ENCODE assay signal across 10 cellular contexts in the genomic region with DNA sequence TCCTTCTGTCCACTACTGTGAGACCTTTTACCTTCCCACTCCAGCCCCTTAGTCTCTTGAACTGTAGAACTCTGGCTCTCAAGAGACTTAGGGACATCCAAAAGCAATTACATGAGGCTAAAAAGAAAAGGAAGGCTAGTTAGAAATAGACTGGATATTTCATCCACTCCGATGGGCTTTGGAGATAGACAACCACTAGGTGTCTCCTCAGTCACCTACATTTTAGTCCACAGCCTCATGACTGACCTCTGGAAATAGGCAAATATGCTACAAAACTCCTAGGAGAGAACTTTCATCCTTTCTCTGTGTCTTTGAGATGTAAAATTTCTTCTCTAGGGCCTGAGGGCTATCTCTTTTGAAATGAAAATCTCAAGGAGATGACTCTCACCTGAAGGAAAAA. TPM values are rescaled to one million over a fixed set of nuclear protein-coding genes. Genes with fewer than 3 reads are reported as not detected.
DNase-seq lines count a peak whose midpoint lies in the region; ATAC-seq, FAIRE-seq and TF ChIP-seq lines count a peak whose summit lies in the region.
"Had no signal": no experiment of that assay in that cellular context is flagged by ENCODE, and none has a peak within 500 bp of the region (broad histone marks: within the 10 kb centered on the region; RNA-seq: fewer than 3 reads in every experiment).

No MANE protein-coding gene starts in this region.

- H3K9ac ChIP-seq in HCT116 (ENCODE audit: low read length), result no peak overlapping the region
- no peak overlapping the region for H3K9ac ChIP-seq in keratinocyte (ENCODE audit: control insufficient read depth, extremely low read depth, insufficient read depth, low read length)

- RAD21 ChIA-PET in HCT116 (lab: Charles Lee; ENCODE audit: low non-redundant PET in 1 of 2, low total read pairs in 2 of 2, uncharacterized antibody in 2 of 2, unreplicated experiment in 2 of 2), result no interaction called here

- no peaks in the 10 kb centered on the region for H3K9me2 ChIP-seq in HCT116 (ENCODE audit: insufficient read depth)

- TF ChIP-seq RAD21 in HCT116 (IDR thresholded peaks at IDR 0.05; ENCODE audit: low read depth), result peak; percentile 65

- H3K4me1 ChIP-seq in HCT116 (ENCODE audit: control insufficient read depth in 1 of 2, insufficient read depth in 2 of 2, low read length in 2 of 2), result peaks cover 2 to 7% of the 10 kb centered on the region in 2 experiments; a peak in 2 of 4 replicates
- no peaks in the 10 kb centered on the region for H3K4me1 ChIP-seq in keratinocyte (ENCODE audit: control insufficient read depth, extremely low read depth, insufficient read depth, low read length)

- CTCF ChIA-PET in HCT116 (lab: Charles Lee), result interaction anchor here (1.1 kb wide), 1 partner anchor 149 kb away, joined by 6 read pairs; no protein-coding TSS in a partner anchor

- intact Hi-C loops in HCT116 (cut with micrococcal nuclease), result loop anchor here (1.0 kb wide), 1 partner anchor 150 kb away; no protein-coding TSS in a partner anchor

- H3K36me3 ChIP-seq in HCT116 (ENCODE audit: control insufficient read depth in 1 of 2, insufficient read depth in 2 of 2, low read length in 2 of 2), result no peaks in the 10 kb centered on the region
- H3K36me3 ChIP-seq in keratinocyte (ENCODE audit: control insufficient read depth in 2 of 2, extremely low read depth in 1 of 2, insufficient read depth in 2 of 2, low read length in 2 of 2), result no peaks in the 10 kb centered on the region
- H3K36me3 ChIP-seq: SJSA1 had no signal

- H3K9me3 ChIP-seq in HCT116 (ENCODE audit: control insufficient read depth in 1 of 2, insufficient read depth in 1 of 2, low read depth in 1 of 2, low read length in 2 of 2) (no peaks in the 10 kb centered on the region), keratinocyte (ENCODE audit: control insufficient read depth, low read depth, low read length) (no peaks in the 10 kb centered on the region)
- H3K9me3 ChIP-seq: SJSA1 had no signal

- H2AFZ ChIP-seq in HCT116 (ENCODE audit: low read depth, low read length, poor library complexity, severe bottlenecking), result no peak overlapping the region
- H2AFZ ChIP-seq in keratinocyte (ENCODE audit: control insufficient read depth, low read length), result no peak overlapping the region

- H3K27ac ChIP-seq in HCT116 (ENCODE audit: low read depth, low read length), result no peak overlapping the region
- H3K27ac ChIP-seq in keratinocyte (ENCODE audit: control insufficient read depth, insufficient read depth, low read length), result no peak overlapping the region
- H3K27ac ChIP-seq: epithelial cell of prostate, SJSA1 had no signal

- FAIRE-seq in keratinocyte (lab: Jason Lieb, UNC), result no peak

- ATAC-seq in HCT116 (peak; percentile 67), SK-N-SH treated with all-trans-retinoic acid at 6 μM for 48 hours (peak; percentile 93), GM19324 (IDR thresholded peaks at IDR 0.05; ENCODE audit: low FRiP score, unreplicated experiment) (no peak), HG03095 (IDR thresholded peaks at IDR 0.05; ENCODE audit: unreplicated experiment) (no peak)

- in situ Hi-C loops in Caki2 (cut with HindIII; ENCODE audit: low pct_unique_long_range_greater_than_20kb, low sequenced_read_pairs), result no loop called here

- dilution Hi-C loops in keratinocyte (cut with MboI; ENCODE audit: extremely low pct_ligation_motif_present, low sequenced_read_pairs), result no loop called here

- H3K27me3 ChIP-seq in HCT116 (ENCODE audit: insufficient read depth, low read length) (no peaks in the 10 kb centered on the region), keratinocyte (ENCODE audit: control insufficient read depth, extremely low read depth, insufficient read depth, low read length) (no peaks in the 10 kb centered on the region)
- H3K27me3 ChIP-seq: SJSA1 had no signal

- H3K4me2 ChIP-seq in HCT116 (ENCODE audit: low read length) (no peak overlapping the region), keratinocyte (ENCODE audit: control insufficient read depth, extremely low read depth, insufficient read depth, low read depth, low read length) (no peak overlapping the region)

- H3K9me1 ChIP-seq in keratinocyte (ENCODE audit: control insufficient read depth, extremely low read depth, insufficient read depth, low read length), result no peaks in the 10 kb centered on the region

- no TSS peak for BruUV-seq in HCT116 (replicated peaks; lab: Mats Ljungman, UMichigan)

- no peak for TF ChIP-seq POLR2A in HCT116 (IDR thresholded peaks at IDR 0.05; ENCODE audit: borderline replicate concordance, extremely low read depth, insufficient read depth, insufficient read length)

- no peaks in the 10 kb centered on the region for H3K79me2 ChIP-seq in HCT116 (ENCODE audit: insufficient read depth, low read length)
- no peaks in the 10 kb centered on the region for H3K79me2 ChIP-seq in keratinocyte (ENCODE audit: control insufficient read depth, insufficient read depth, low read length)

- DNase-seq in Caki2 (ENCODE audit: low read depth) (peak; percentile 31), HCT116 (ENCODE audit: low read depth, low spot score) (no peak), keratinocyte (ENCODE audit: low read depth, low spot score) (no peak), ecto neural progenitor cell (ENCODE audit: low spot score) (no peak), amniotic stem cell (lab: John Stamatoyannopoulos, UW) (no peak)

- TF ChIP-seq CTCF in HCT116 (IDR thresholded peaks at IDR 0.05 in 2 of 3, conservative IDR thresholded peaks at IDR 0.05 in 1 of 3; ENCODE audit: borderline replicate concordance in 1 of 3, insufficient read depth in 1 of 3, low read depth in 2 of 3, low read length in 2 of 3) (peak; percentile 38 to 51 (median 38); a peak in 5 of 6 replicates), keratinocyte (optimal IDR thresholded peaks at IDR 0.05 in 1 of 3, IDR thresholded peaks at IDR 0.05 in 1 of 3, conservative IDR thresholded peaks at IDR 0.05 in 1 of 3; ENCODE audit: extremely low read depth in 1 of 3, insufficient read depth in 2 of 3, low read length in 3 of 3) (peak; percentile 30 to 38 (median 34))

- H4K20me1 ChIP-seq in HCT116 (ENCODE audit: insufficient read depth) (no peaks in the 10 kb centered on the region), keratinocyte (ENCODE audit: control insufficient read depth, extremely low read depth, insufficient read depth, low read length) (no peaks in the 10 kb centered on the region)

- POLR2A ChIA-PET in HCT116 (lab: Charles Lee), result no interaction called here

- H3K4me3 ChIP-seq in HCT116 (replicated peaks in 1 of 2; ENCODE audit: low read depth in 1 of 2, low read length in 2 of 2), result no peak overlapping the region
- no peak overlapping the region for H3K4me3 ChIP-seq in keratinocyte (ENCODE audit: control insufficient read depth in 2 of 3, extremely low read depth in 1 of 3, insufficient read depth in 2 of 3, low read depth in 1 of 3, low read length in 3 of 3)
- H3K4me3 ChIP-seq: SJSA1 had no signal

TF ChIP-seq in HCT116, 20 proteins besides CTCF, POLR2A, EP300 and RAD21:
- no peak for TF ChIP-seq SP1 (IDR thresholded peaks at IDR 0.05; ENCODE audit: low read depth)
- no peak for TF ChIP-seq SIN3A (IDR thresholded peaks at IDR 0.05; ENCODE audit: low read depth)
- TF ChIP-seq, protein P1, sequence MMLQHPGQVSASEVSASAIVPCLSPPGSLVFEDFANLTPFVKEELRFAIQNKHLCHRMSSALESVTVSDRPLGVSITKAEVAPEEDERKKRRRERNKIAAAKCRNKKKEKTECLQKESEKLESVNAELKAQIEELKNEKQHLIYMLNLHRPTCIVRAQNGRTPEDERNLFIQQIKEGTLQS (IDR thresholded peaks at IDR 0.05), result no peak

TF ChIP-seq in SK-N-SH treated with all-trans-retinoic acid at 6 μM for 48 hours, 23 proteins besides CTCF, POLR2A, EP300 and RAD21 (continues in another document):
- TF ChIP-seq OSR1 (CRISPR knock-in tag; IDR thresholded peaks at IDR 0.05), result no peak
- TF ChIP-seq ZFP30 (CRISPR knock-in tag; IDR thresholded peaks at IDR 0.05), result no peak
- no peak for TF ChIP-seq GLIS3 (CRISPR knock-in tag; IDR thresholded peaks at IDR 0.05)
- TF ChIP-seq ZNF70 (CRISPR knock-in tag; IDR thresholded peaks at IDR 0.05), result no peak

RNA-seq across cellular contexts. Expression of a gene that starts 45.1 kb away (rescaled TPM):
- 127 and 128 TPM in 2 replicates for total RNA-seq in Caki2 (2014; rRNA removed; shearing (Covaris generic); ENCODE audit: low replicate concordance)
- total RNA-seq in HCT116 (2021; ENCODE audit: unreplicated experiment), result 41.1 TPM
- polyA plus RNA-seq in HCT116 (2012), result 26.6 and 31.9 TPM in 2 replicates
- 133 to 239 TPM (median 200 TPM) in 3 replicates for polyA plus RNA-seq in keratinocyte
- 55.4 TPM for polyA plus RNA-seq in keratinocyte (2011; ENCODE audit: low read depth)
- 66.0 and 136 TPM in 2 replicates for polyA plus RNA-seq in keratinocyte (2011; cell fraction: cytosol; rRNA removed)
- 347 and 387 TPM in 2 replicates for polyA plus RNA-seq in keratinocyte (2011; cell fraction: nucleus; rRNA removed)
- polyA plus RNA-seq in keratinocyte (2012; ENCODE audit: low replicate concordance), result 115 and 120 TPM in 2 replicates
- polyA minus RNA-seq in keratinocyte, result 30.9 to 240 TPM (median 205 TPM) in 3 replicates
- polyA minus RNA-seq in keratinocyte (2011; cell fraction: cytosol; rRNA and poly(A)+ RNA removed), result 153 TPM
- 324 and 565 TPM in 2 replicates for polyA minus RNA-seq in keratinocyte (2011; cell fraction: nucleus; rRNA and poly(A)+ RNA removed)

RNA-seq across cellular contexts. Expression of a gene that starts 46.5 kb away (rescaled TPM):
- 18.6 and 20.5 TPM in 2 replicates for total RNA-seq in Caki2 (2014; rRNA removed; shearing (Covaris generic); ENCODE audit: low replicate concordance)
- 54.1 TPM for total RNA-seq in HCT116 (2021; ENCODE audit: unreplicated experiment)
- polyA plus RNA-seq in HCT116 (2012), result 14.4 and 15.5 TPM in 2 replicates
- 16.7 to 23.3 TPM (median 18.0 TPM) in 3 replicates for polyA plus RNA-seq in keratinocyte
- polyA plus RNA-seq in keratinocyte (2011; ENCODE audit: low read depth), result 25.1 TPM
- polyA plus RNA-seq in keratinocyte (2011; cell fraction: cytosol; rRNA removed), result 10.5 and 19.1 TPM in 2 replicates
- polyA plus RNA-seq in keratinocyte (2011; cell fraction: nucleus; rRNA removed), result 16.8 and 18.1 TPM in 2 replicates
- polyA plus RNA-seq in keratinocyte (2012; ENCODE audit: low replicate concordance), result 11.0 and 16.8 TPM in 2 replicates
- polyA minus RNA-seq in keratinocyte, result 29.6 to 64.6 TPM (median 47.0 TPM) in 3 replicates
- 17.3 TPM for polyA minus RNA-seq in keratinocyte (2011; cell fraction: cytosol; rRNA and poly(A)+ RNA removed)
- 9.1 and 16.5 TPM in 2 replicates for polyA minus RNA-seq in keratinocyte (2011; cell fraction: nucleus; rRNA and poly(A)+ RNA removed)

Comparison
In these comparisons a context has a peak if more than half of its experiments do, and no peak if none do; other contexts are left out.
1. ATAC-seq: peak in HCT116 (single experiment) and SK-N-SH treated with all-trans-retinoic acid at 6 μM for 48 hours (single experiment); none in GM19324 (single experiment) and HG03095 (single experiment).